In genomic region chr22:38843716-38844660, GRCh38 we compare ENCODE assay signal across 8 cellular contexts. TPM values are rescaled to one million over a fixed set of nuclear protein-coding genes. Genes with fewer than 3 reads are reported as not detected.
A peak's percentile ranks its signal among the peaks of the same experiment; 100 is the strongest.
DNase-seq lines count a peak whose midpoint lies in the region; ATAC-seq, FAIRE-seq and TF ChIP-seq lines count a peak whose summit lies in the region.

NPTXR (minus strand) TSS chr22:38844028.

- no peaks in the 10 kb centered on the region; the same call in 1 of the 2 replicates for H3K27me3 ChIP-seq in BLaER1
- peaks cover 62% of the 10 kb centered on the region for H3K27me3 ChIP-seq in HUES6 (ENCODE audit: control insufficient read depth, insufficient read depth, low read length)
- H3K27me3 ChIP-seq in bronchial epithelial cell (ENCODE audit: control insufficient read depth, insufficient read depth, low read length): peaks cover 29% of the 10 kb centered on the region
- peaks cover 76% of the 10 kb centered on the region for H3K27me3 ChIP-seq in iPS-20b (ENCODE audit: insufficient read depth, low read length)
- peaks cover 49 to 56% (median 54%) of the 10 kb centered on the region in 3 donors for H3K27me3 ChIP-seq in skeletal muscle tissue (ENCODE audit: control insufficient read depth in 3 of 3, insufficient read depth in 3 of 3, low read length in 3 of 3)

- peak within 1 kb of the TSS; percentile 76 for H3K4me3 ChIP-seq in BLaER1
- peak within 1 kb of the TSS; percentile 66 for H3K4me3 ChIP-seq in HUES6 (ENCODE audit: low read depth, low read length)
- H3K4me3 ChIP-seq in bronchial epithelial cell (ENCODE audit: low read depth, low read length): peak within 1 kb of the TSS; percentile 8
- H3K4me3 ChIP-seq in iPS-20b (ENCODE audit: low read length): peak within 1 kb of the TSS; percentile 63
- H3K4me3 ChIP-seq in skeletal muscle tissue (ENCODE audit: low read length in 3 of 3): peak within 1 kb of the TSS in 2 of 3 donors; percentile 41 to 49

- H3K4me1 ChIP-seq in BLaER1 (peaks cover 34% of the 10 kb centered on the region), HUES6 (ENCODE audit: control insufficient read depth, insufficient read depth, low read length) (peaks cover 5% of the 10 kb centered on the region), iPS-20b (ENCODE audit: insufficient read depth, low read length) (no peaks in the 10 kb centered on the region), skeletal muscle tissue (ENCODE audit: control insufficient read depth in 3 of 3, insufficient read depth in 3 of 3, low read length in 3 of 3) (peaks cover 3 to 9% (median 3%) of the 10 kb centered on the region in 3 donors)

- ATAC-seq in GM18868 (IDR thresholded peaks at IDR 0.05; ENCODE audit: unreplicated experiment): no peak

- H3K27ac Mint-ChIP-seq in T-helper 2 cell treated with Interferon-gamma antibody and Interleukin-4, amounts not matched to agents 5 μg/mL and 100 μg/mL, for 36 hours: no peak within 1 kb of the TSS

- peaks cover 6% of the 10 kb centered on the region for H3K4me1 Mint-ChIP-seq in T-helper 2 cell treated with Interferon-gamma antibody and Interleukin-4, amounts not matched to agents 5 μg/mL and 100 μg/mL, for 36 hours (ENCODE audit: low read depth)

- peak within 1 kb of the TSS; percentile 87 for H3K4me2 ChIP-seq in BLaER1

- peaks cover 31% of the 10 kb centered on the region for H4K20me1 ChIP-seq in BLaER1

- peaks cover 70% of the 10 kb centered on the region for H3K27me3 Mint-ChIP-seq in T-helper 2 cell treated with Interferon-gamma antibody and Interleukin-4, amounts not matched to agents 5 μg/mL and 100 μg/mL, for 36 hours (ENCODE audit: low read depth)

- H3K27ac ChIP-seq in BLaER1 (peak within 1 kb of the TSS; percentile 71), HUES6 (ENCODE audit: low read depth, low read length) (no peak within 1 kb of the TSS), iPS-20b (ENCODE audit: low read length) (no peak within 1 kb of the TSS), skeletal muscle tissue (ENCODE audit: low read depth, low read length) (no peak within 1 kb of the TSS)

- no peaks in the 10 kb centered on the region for H3K36me3 Mint-ChIP-seq in T-helper 2 cell treated with Interferon-gamma antibody and Interleukin-4, amounts not matched to agents 5 μg/mL and 100 μg/mL, for 36 hours (ENCODE audit: low read depth)

- H3K4me3 Mint-ChIP-seq in T-helper 2 cell treated with Interferon-gamma antibody and Interleukin-4, amounts not matched to agents 5 μg/mL and 100 μg/mL, for 36 hours: peak within 1 kb of the TSS; percentile 78

- H3K36me3 ChIP-seq in BLaER1 (no peaks in the 10 kb centered on the region), HUES6 (ENCODE audit: control insufficient read depth, insufficient read depth, low read length) (no peaks in the 10 kb centered on the region), bronchial epithelial cell (ENCODE audit: control insufficient read depth, insufficient read depth, low read length) (no peaks in the 10 kb centered on the region), iPS-20b (ENCODE audit: insufficient read depth, low read depth, low read length) (no peaks in the 10 kb centered on the region), skeletal muscle tissue (ENCODE audit: control insufficient read depth in 3 of 3, insufficient read depth in 3 of 3, low read length in 3 of 3) (no peaks in the 10 kb centered on the region)

- H3K9ac ChIP-seq in BLaER1 (peak within 1 kb of the TSS; percentile 79), HUES6 (ENCODE audit: low read length) (peak within 1 kb of the TSS; percentile 57), iPS-20b (ENCODE audit: low read depth, low read length) (peak within 1 kb of the TSS; percentile 37; the same call in 1 of the 2 replicates), skeletal muscle tissue (ENCODE audit: low read depth in 1 of 3, low read length in 3 of 3) (peak within 1 kb of the TSS in 1 of 3 donors; percentile 57)

- TF ChIP-seq CTCF in bronchial epithelial cell (IDR thresholded peaks at IDR 0.05; ENCODE audit: insufficient read depth, low read length, severe bottlenecking): no peak

- H3K9me3 ChIP-seq in BLaER1 (no peaks in the 10 kb centered on the region), HUES6 (ENCODE audit: control insufficient read depth, insufficient read depth, low read depth, low read length) (no peaks in the 10 kb centered on the region), iPS-20b (ENCODE audit: insufficient read depth, low read depth, low read length) (no peaks in the 10 kb centered on the region), skeletal muscle tissue (ENCODE audit: control insufficient read depth in 3 of 3, low read length in 3 of 3) (no peaks in the 10 kb centered on the region)

- H3K9me3 Mint-ChIP-seq in T-helper 2 cell treated with Interferon-gamma antibody and Interleukin-4, amounts not matched to agents 5 μg/mL and 100 μg/mL, for 36 hours: no peaks in the 10 kb centered on the region

- no peak for FAIRE-seq in bronchial epithelial cell (lab: Jason Lieb, UNC)

- DNase-seq in T-helper 2 cell treated with Interferon-gamma antibody and Interleukin-4, amounts not matched to agents 5 μg/mL and 100 μg/mL, for 36 hours (ENCODE audit: low spot score): peak; percentile 38
- no peak for DNase-seq in bronchial epithelial cell (ENCODE audit: low read depth)
- DNase-seq in dedifferentiated amniotic fluid mesenchymal stem cell (ENCODE audit: extremely low spot score): no peak

RNA-seq across cellular contexts. Expression of gene NPTXR, which starts in this region (rescaled TPM):
- under 0.01 TPM in 2 replicates for total RNA-seq in bronchial epithelial cell
- total RNA-seq in skeletal muscle tissue: 1.6 TPM

Comparison
In these comparisons a context has a peak if more than half of its experiments do, and no peak if none do; other contexts are left out.
1. H3K4me3 ChIP-seq: peak in every context shown above with its lines; median percentile 76 in BLaER1; 66 in HUES6; 63 in iPS-20b; 45 in skeletal muscle tissue; 8 in bronchial epithelial cell.